ENCODE assay signal across 1 cellular context in genomic region chr1:23178931-23179330, GRCh38.
TF ChIP-seq lines count a peak whose summit lies in the region.

No MANE protein-coding gene starts in this region.

TF ChIP-seq in HepG2, 621 proteins besides CTCF, POLR2A, EP300 and RAD21 (continued from another document):
- TF ChIP-seq LRRFIP1 (CRISPR knock-in tag; conservative IDR thresholded peaks at IDR 0.05) (no peak), HES4 (CRISPR knock-in tag; IDR thresholded peaks at IDR 0.05; ENCODE audit: borderline replicate concordance) (no peak), SMC3 (IDR thresholded peaks at IDR 0.05; ENCODE audit: low read length) (peak; percentile 29; the same call in 1 of the 2 replicates), ARID5B (CRISPR knock-in tag; IDR thresholded peaks at IDR 0.05) (0 out of 2 replicates have a peak, but pooled peaks have one; percentile 17), ZNF7 (CRISPR knock-in tag; IDR thresholded peaks at IDR 0.05) (no peak), SNAPC4 (CRISPR knock-in tag; IDR thresholded peaks at IDR 0.05) (no peak), ZBTB46 (CRISPR knock-in tag; IDR thresholded peaks at IDR 0.05; ENCODE audit: borderline replicate concordance) (no peak), LCORL (IDR thresholded peaks at IDR 0.05) (no peak), LCORL (CRISPR knock-in tag; IDR thresholded peaks at IDR 0.05) (no peak), ZBTB1 (CRISPR knock-in tag; IDR thresholded peaks at IDR 0.05; ENCODE audit: borderline replicate concordance) (no peak), STAT6 (CRISPR knock-in tag; IDR thresholded peaks at IDR 0.05; ENCODE audit: borderline replicate concordance) (no peak), ZFP37 (CRISPR knock-in tag; IDR thresholded peaks at IDR 0.05; ENCODE audit: borderline replicate concordance) (no peak), SOX5 (CRISPR knock-in tag; IDR thresholded peaks at IDR 0.05; ENCODE audit: borderline replicate concordance) (no peak), CCDC6 (CRISPR knock-in tag; IDR thresholded peaks at IDR 0.05) (no peak), TEAD3 (CRISPR knock-in tag; optimal IDR thresholded peaks at IDR 0.05; ENCODE audit: borderline replicate concordance) (peak; percentile 5), ZBTB42 (CRISPR knock-in tag; IDR thresholded peaks at IDR 0.05) (no peak), HMGA1 (CRISPR knock-in tag; conservative IDR thresholded peaks at IDR 0.05) (no peak), ZNF891 (CRISPR knock-in tag; IDR thresholded peaks at IDR 0.05) (no peak), RXRA (CRISPR knock-in tag; IDR thresholded peaks at IDR 0.05) (no peak), NR2F6 (IDR thresholded peaks at IDR 0.05) (no peak), NR2F6 (CRISPR knock-in tag; IDR thresholded peaks at IDR 0.05) (no peak), ZBTB34 (CRISPR knock-in tag; IDR thresholded peaks at IDR 0.05) (no peak), NR0B2 (CRISPR knock-in tag; IDR thresholded peaks at IDR 0.05) (no peak), STAG1 (CRISPR knock-in tag; IDR thresholded peaks at IDR 0.05) (peak; percentile 34), FOXK1 (CRISPR knock-in tag; IDR thresholded peaks at IDR 0.05; ENCODE audit: borderline replicate concordance, low read depth) (peak; percentile 49; the same call in 1 of the 2 replicates), ZFP36 (IDR thresholded peaks at IDR 0.05; ENCODE audit: borderline replicate concordance, low read depth, low read length, partially characterized antibody) (no peak), ZNF670 (CRISPR knock-in tag; IDR thresholded peaks at IDR 0.05; ENCODE audit: borderline replicate concordance) (no peak), ZNF143 (CRISPR knock-in tag; IDR thresholded peaks at IDR 0.05) (no peak), ZNF205 (CRISPR knock-in tag; IDR thresholded peaks at IDR 0.05) (no peak), ZBTB7A (CRISPR knock-in tag; IDR thresholded peaks at IDR 0.05) (no peak), PHF20 (CRISPR knock-in tag; IDR thresholded peaks at IDR 0.05) (no peak), ZNF766 (CRISPR knock-in tag; IDR thresholded peaks at IDR 0.05; ENCODE audit: borderline replicate concordance) (no peak), FOXA3 (CRISPR knock-in tag; IDR thresholded peaks at IDR 0.05) (peak; percentile 77), FOXK2 (IDR thresholded peaks at IDR 0.05) (no peak), FOXA1 (IDR thresholded peaks at IDR 0.05) (no peak), FOXA1 (CRISPR knock-in tag; IDR thresholded peaks at IDR 0.05) (peak; percentile 83), TRIM22 (IDR thresholded peaks at IDR 0.05) (no peak), RCOR2 (CRISPR knock-in tag; IDR thresholded peaks at IDR 0.05) (no peak), TCF7L2 (IDR thresholded peaks at IDR 0.05; ENCODE audit: low read depth, low read length) (no peak), CREB1 (IDR thresholded peaks at IDR 0.05) (no peak), CREB1 (CRISPR knock-in tag; IDR thresholded peaks at IDR 0.05) (no peak), MLLT10 (CRISPR knock-in tag; IDR thresholded peaks at IDR 0.05) (no peak)
